22 cellular contexts compared by ENCODE assay signal in the genomic region with DNA sequence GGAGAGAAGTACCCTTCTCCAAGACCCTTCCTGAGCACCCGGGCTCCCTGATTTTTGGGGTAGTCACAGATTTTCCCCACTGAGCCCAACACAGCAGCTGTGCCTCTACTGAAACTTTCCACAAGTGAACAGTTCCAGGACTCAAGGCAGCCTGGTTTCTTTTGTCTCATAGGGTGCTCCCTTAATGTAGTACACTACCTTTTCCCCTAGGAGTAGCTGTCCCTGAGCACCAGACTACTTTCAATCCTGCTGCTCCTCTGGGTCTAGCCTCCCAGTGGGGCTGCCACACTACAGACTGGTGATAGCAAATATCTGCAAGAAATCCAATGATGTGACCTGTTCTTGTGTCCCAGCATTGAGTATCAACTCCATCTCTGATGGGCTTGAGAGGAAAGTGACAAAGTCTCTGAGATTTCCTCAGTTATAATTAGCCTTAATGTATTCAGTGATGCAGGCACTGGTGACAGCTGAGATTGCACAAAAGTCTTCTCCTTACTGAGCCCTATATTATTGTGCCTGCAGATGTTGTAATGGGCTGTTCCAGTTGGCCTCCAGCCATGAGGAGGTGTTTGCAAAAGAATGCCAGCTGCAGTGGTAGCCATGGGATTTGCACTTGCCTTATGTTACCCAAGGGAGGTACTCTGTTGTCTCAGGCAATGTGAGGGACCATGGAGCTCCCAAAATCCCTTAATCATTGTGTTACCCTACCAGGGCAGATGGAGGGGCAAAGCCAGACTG.
DNase-seq lines count a peak whose midpoint lies in the region; FAIRE-seq and TF ChIP-seq lines count a peak whose summit lies in the region.
"Had no signal": no experiment of that assay in that cellular context is flagged by ENCODE, and none has a peak within 500 bp of the region (broad histone marks: within the 10 kb centered on the region; RNA-seq: fewer than 3 reads in every experiment).

No MANE protein-coding gene starts in this region.

- no peaks in the 10 kb centered on the region for H3K36me3 Mint-ChIP-seq in endodermal cell (ENCODE audit: low read depth)
- H3K36me3 Mint-ChIP-seq: CD14-positive monocyte; stimulated activated naive B cell treated with anti-CD40 and anti-IgM and Interleukin-4, amounts not matched to agents 10 μg/mL and 1 μg/mL and 100 μg/mL, for 72 hours had no signal

- H3K27ac Mint-ChIP-seq in endodermal cell, result no peak overlapping the region
- H3K27ac Mint-ChIP-seq: CD14-positive monocyte; stimulated activated naive B cell treated with anti-CD40 and anti-IgM and Interleukin-4, amounts not matched to agents 10 μg/mL and 1 μg/mL and 100 μg/mL, for 72 hours had no signal

- H3K4me1 Mint-ChIP-seq in endodermal cell, result no peaks in the 10 kb centered on the region
- H3K4me1 Mint-ChIP-seq: CD14-positive monocyte; stimulated activated naive B cell treated with anti-CD40 and anti-IgM and Interleukin-4, amounts not matched to agents 10 μg/mL and 1 μg/mL and 100 μg/mL, for 72 hours had no signal

- H3K4me3 ChIP-seq in endodermal cell (ENCODE audit: low read length) (no peak overlapping the region), skeletal muscle cell (ENCODE audit: low read depth, low read length) (no peak overlapping the region)
- H3K4me3 ChIP-seq: A549, colonic mucosa, left lung, mucosa of descending colon, tibial nerve had no signal

- DNase-seq in NCI-H748 (lab: John Stamatoyannopoulos, UW; ENCODE audit: unreplicated experiment) (peak; percentile 27), NCI-H748 treated with DMSO at 0.1 percent for 48 hours (lab: John Stamatoyannopoulos, UW) (no peak), NCI-H69 (lab: John Stamatoyannopoulos, UW) (peak; percentile 94), endodermal cell (peak; percentile 44), skeletal muscle cell (ENCODE audit: low read depth) (peak; percentile 34), occipital lobe (lab: John Stamatoyannopoulos, UW) (no peak), caudate nucleus (lab: John Stamatoyannopoulos, UW) (no peak), GM12891 (ENCODE audit: insufficient read length, low spot score) (no peak)
- DNase-seq: activated CD4-positive, alpha-beta T cell treated with anti-CD3 and anti-CD28 coated beads, Interleukin-2, amount 50 U/mL, for 1 hour; activated naive CD4-positive, alpha-beta T cell treated with Interleukin-2 at 50 U/mL for 16 hours; activated T-cell treated with anti-CD3 and anti-CD28 coated beads for 4 hours; aorta; colonic mucosa; DMS79; left lung; mucosa of descending colon; NCI-H1694 treated with DMSO at 0.1 percent for 48 hours; NCI-H526 treated with DMSO at 0.1 percent for 48 hours; stimulated activated naive B cell treated with anti-CD40 and anti-IgM and Interleukin-4, amounts not matched to agents 10 μg/mL and 1 μg/mL and 100 μg/mL, for 72 hours had no signal

- no peaks in the 10 kb centered on the region for H3K27me3 ChIP-seq in endodermal cell (ENCODE audit: control insufficient read depth, insufficient read depth, low read length, poor library complexity, severe bottlenecking)
- H3K27me3 ChIP-seq: colonic mucosa, left lung, tibial nerve had no signal

- no peak for FAIRE-seq in GM12891 (lab: Jason Lieb, UNC)
- FAIRE-seq: A549 had no signal

- no peak for TF ChIP-seq POLR2A in GM12891 (IDR thresholded peaks at IDR 0.05; ENCODE audit: low read depth, low read length)

- H3K36me3 ChIP-seq in endodermal cell (ENCODE audit: control insufficient read depth, insufficient read depth, low read length), result no peaks in the 10 kb centered on the region
- H3K36me3 ChIP-seq: colonic mucosa, left lung, tibial nerve had no signal

- H3K9ac ChIP-seq in endodermal cell (ENCODE audit: extremely low read depth, low read length, poor library complexity, severe bottlenecking), result no peak overlapping the region

- no peak overlapping the region for H3K4me3 Mint-ChIP-seq in endodermal cell
- H3K4me3 Mint-ChIP-seq: CD14-positive monocyte; stimulated activated naive B cell treated with anti-CD40 and anti-IgM and Interleukin-4, amounts not matched to agents 10 μg/mL and 1 μg/mL and 100 μg/mL, for 72 hours had no signal

- WGBS in endodermal cell (ENCODE audit: insufficient coverage in 1 of 2, insufficient read length in 1 of 2), 2 experiments, result 88 to 100% methylated on average over 1 of the region's 1 CpG

- peak; percentile 52 for TF ChIP-seq CTCF in endodermal cell (conservative IDR thresholded peaks at IDR 0.05)

- no peaks in the 10 kb centered on the region for H3K9me3 ChIP-seq in endodermal cell (ENCODE audit: control insufficient read depth, low read length)
- H3K9me3 ChIP-seq: A549, colonic mucosa, mucosa of descending colon had no signal

- H3K27me3 Mint-ChIP-seq in endodermal cell (ENCODE audit: insufficient read depth), result no peaks in the 10 kb centered on the region
- H3K27me3 Mint-ChIP-seq: stimulated activated naive B cell treated with anti-CD40 and anti-IgM and Interleukin-4, amounts not matched to agents 10 μg/mL and 1 μg/mL and 100 μg/mL, for 72 hours had no signal

- peaks cover 5% of the 10 kb centered on the region for H3K9me3 Mint-ChIP-seq in endodermal cell

- H3K4me1 ChIP-seq in endodermal cell (ENCODE audit: control insufficient read depth, insufficient read depth, low read length), result no peaks in the 10 kb centered on the region
- H3K4me1 ChIP-seq: A549, colonic mucosa, left lung, tibial nerve had no signal

- no peak overlapping the region for H3K27ac ChIP-seq in endodermal cell (ENCODE audit: low read depth, low read length)
- no peak overlapping the region for H3K27ac ChIP-seq in caudate nucleus (ENCODE audit: low read depth, low read length)
- H3K27ac ChIP-seq: A549, colonic mucosa, left lung, tibial nerve had no signal

TF ChIP-seq in GM12891, 5 proteins besides CTCF, POLR2A, EP300 and RAD21:
- no peak for TF ChIP-seq PAX5 (IDR thresholded peaks at IDR 0.05; ENCODE audit: insufficient read depth, low read length, severe bottlenecking)
- TF ChIP-seq POU2F2 (IDR thresholded peaks at IDR 0.05; ENCODE audit: low read depth, low read length), result no peak
- no peak for TF ChIP-seq SPI1 (IDR thresholded peaks at IDR 0.05; ENCODE audit: low read depth, low read length)
- no peak for TF ChIP-seq TAF1 (IDR thresholded peaks at IDR 0.05; ENCODE audit: low read depth, low read length)
- no peak for TF ChIP-seq POLR2AphosphoS5 (IDR thresholded peaks at IDR 0.05; ENCODE audit: low read depth, low read length)
TF ChIP-seq in GM12891: peak in this region for 0.

Comparison
In these comparisons a context has a peak if more than half of its experiments do, and no peak if none do; other contexts are left out.
1. DNase-seq: peak in NCI-H748 (single experiment), NCI-H69 (single experiment), endodermal cell (single experiment) and skeletal muscle cell (single experiment); none in NCI-H748 treated with DMSO at 0.1 percent for 48 hours (single experiment), occipital lobe (single experiment), caudate nucleus (0 of 61) and GM12891 (single experiment).